ENCODE assay signal across 1 cellular context in the genomic region with DNA sequence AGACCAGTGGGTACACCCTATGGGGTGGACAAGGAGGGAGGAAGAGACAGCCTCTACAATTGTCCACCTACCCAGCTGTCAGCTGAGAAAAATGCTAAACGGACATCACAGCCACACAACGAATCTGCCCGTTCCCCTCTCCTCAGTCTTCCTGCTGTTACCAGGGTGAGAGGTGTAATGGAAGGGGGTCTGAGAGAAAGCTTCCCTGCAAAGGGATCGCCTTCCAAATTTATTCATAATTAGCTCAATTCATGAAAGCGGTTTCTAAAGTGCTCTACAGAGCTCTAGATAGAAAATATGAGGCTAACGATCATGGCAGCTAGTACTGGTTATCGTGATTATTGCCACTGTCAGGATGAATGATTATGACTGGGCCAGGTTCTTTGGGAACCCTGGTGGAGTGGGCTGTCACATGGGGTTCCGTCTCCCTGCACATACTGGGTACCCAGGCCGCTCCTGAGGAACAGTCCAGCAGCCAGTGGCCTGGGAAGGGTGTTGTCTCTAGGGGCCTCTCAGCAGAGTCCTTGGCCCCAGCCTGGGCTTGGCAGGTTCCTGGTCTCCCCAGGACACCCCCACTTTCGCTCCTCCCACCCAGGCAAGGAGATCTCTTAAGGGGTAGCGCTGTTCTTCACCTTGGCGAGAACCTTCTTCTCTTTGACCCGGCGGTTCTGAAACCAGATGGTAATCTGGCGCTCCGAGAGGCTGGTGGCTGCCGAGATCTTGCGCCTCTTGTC.
TF ChIP-seq lines count a peak whose summit lies in the region.

No MANE protein-coding gene starts in this region.

TF ChIP-seq in K562, 482 proteins besides CTCF, POLR2A, EP300 and RAD21:
- TF ChIP-seq TAF15 (IDR thresholded peaks at IDR 0.05; ENCODE audit: low read depth, low read length) (no peak), SREBF2 (CRISPR knock-in tag; IDR thresholded peaks at IDR 0.05) (no peak), ZNF263 (CRISPR knock-in tag; IDR thresholded peaks at IDR 0.05; ENCODE audit: borderline replicate concordance) (no peak), SREBF1 (IDR thresholded peaks at IDR 0.05; ENCODE audit: borderline replicate concordance, low read depth, low read length) (no peak), NRF1 (conservative IDR thresholded peaks at IDR 0.05 in 1 of 2, IDR thresholded peaks at IDR 0.05 in 1 of 2) (no peak), BMI1 (IDR thresholded peaks at IDR 0.05; ENCODE audit: low read length) (no peak), CEBPB (tag; IDR thresholded peaks at IDR 0.05) (no peak), ID3 (CRISPR knock-in tag; IDR thresholded peaks at IDR 0.05) (no peak), ID3 (tag; IDR thresholded peaks at IDR 0.05) (no peak), DNMT1 (IDR thresholded peaks at IDR 0.05) (no peak), LCOR (CRISPR knock-in tag; IDR thresholded peaks at IDR 0.05) (no peak), ZFP36 (IDR thresholded peaks at IDR 0.05; ENCODE audit: low read depth, low read length, partially characterized antibody) (peak; percentile 15), RFX7 (CRISPR knock-in tag; IDR thresholded peaks at IDR 0.05) (no peak), CBX2 (IDR thresholded peaks at IDR 0.05; ENCODE audit: insufficient read depth, low read length, poor library complexity, severe bottlenecking) (peak; percentile 66), ZNF146 (CRISPR knock-in tag; IDR thresholded peaks at IDR 0.05; ENCODE audit: unreplicated experiment) (no peak), ZNF76 (CRISPR knock-in tag; IDR thresholded peaks at IDR 0.05; ENCODE audit: borderline replicate concordance) (no peak), RNF2 (IDR thresholded peaks at IDR 0.05) (peak; percentile 56; the same call in 1 of the 2 replicates), SMARCC2 (IDR thresholded peaks at IDR 0.05; ENCODE audit: low read depth) (no peak), CBX8 (IDR thresholded peaks at IDR 0.05; ENCODE audit: borderline replicate concordance, extremely low read depth, low read depth, low read length, poor library complexity, severe bottlenecking) (peak; percentile 78), ATF7 (IDR thresholded peaks at IDR 0.05) (no peak)
- TF ChIP-seq, protein P1, sequence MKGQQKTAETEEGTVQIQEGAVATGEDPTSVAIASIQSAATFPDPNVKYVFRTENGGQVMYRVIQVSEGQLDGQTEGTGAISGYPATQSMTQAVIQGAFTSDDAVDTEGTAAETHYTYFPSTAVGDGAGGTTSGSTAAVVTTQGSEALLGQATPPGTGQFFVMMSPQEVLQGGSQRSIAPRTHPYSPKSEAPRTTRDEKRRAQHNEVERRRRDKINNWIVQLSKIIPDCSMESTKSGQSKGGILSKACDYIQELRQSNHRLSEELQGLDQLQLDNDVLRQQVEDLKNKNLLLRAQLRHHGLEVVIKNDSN (CRISPR knock-in tag; IDR thresholded peaks at IDR 0.05), result no peak
- TF ChIP-seq, protein P2, sequence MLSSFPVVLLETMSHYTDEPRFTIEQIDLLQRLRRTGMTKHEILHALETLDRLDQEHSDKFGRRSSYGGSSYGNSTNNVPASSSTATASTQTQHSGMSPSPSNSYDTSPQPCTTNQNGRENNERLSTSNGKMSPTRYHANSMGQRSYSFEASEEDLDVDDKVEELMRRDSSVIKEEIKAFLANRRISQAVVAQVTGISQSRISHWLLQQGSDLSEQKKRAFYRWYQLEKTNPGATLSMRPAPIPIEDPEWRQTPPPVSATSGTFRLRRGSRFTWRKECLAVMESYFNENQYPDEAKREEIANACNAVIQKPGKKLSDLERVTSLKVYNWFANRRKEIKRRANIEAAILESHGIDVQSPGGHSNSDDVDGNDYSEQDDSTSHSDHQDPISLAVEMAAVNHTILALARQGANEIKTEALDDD (IDR thresholded peaks at IDR 0.05), result peak; percentile 69
- TF ChIP-seq, protein P3, sequence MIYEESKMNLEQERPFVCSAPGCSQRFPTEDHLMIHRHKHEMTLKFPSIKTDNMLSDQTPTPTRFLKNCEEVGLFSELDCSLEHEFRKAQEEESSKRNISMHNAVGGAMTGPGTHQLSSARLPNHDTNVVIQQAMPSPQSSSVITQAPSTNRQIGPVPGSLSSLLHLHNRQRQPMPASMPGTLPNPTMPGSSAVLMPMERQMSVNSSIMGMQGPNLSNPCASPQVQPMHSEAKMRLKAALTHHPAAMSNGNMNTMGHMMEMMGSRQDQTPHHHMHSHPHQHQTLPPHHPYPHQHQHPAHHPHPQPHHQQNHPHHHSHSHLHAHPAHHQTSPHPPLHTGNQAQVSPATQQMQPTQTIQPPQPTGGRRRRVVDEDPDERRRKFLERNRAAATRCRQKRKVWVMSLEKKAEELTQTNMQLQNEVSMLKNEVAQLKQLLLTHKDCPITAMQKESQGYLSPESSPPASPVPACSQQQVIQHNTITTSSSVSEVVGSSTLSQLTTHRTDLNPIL (CRISPR knock-in tag; IDR thresholded peaks at IDR 0.05), result no peak
- TF ChIP-seq, protein P4, sequence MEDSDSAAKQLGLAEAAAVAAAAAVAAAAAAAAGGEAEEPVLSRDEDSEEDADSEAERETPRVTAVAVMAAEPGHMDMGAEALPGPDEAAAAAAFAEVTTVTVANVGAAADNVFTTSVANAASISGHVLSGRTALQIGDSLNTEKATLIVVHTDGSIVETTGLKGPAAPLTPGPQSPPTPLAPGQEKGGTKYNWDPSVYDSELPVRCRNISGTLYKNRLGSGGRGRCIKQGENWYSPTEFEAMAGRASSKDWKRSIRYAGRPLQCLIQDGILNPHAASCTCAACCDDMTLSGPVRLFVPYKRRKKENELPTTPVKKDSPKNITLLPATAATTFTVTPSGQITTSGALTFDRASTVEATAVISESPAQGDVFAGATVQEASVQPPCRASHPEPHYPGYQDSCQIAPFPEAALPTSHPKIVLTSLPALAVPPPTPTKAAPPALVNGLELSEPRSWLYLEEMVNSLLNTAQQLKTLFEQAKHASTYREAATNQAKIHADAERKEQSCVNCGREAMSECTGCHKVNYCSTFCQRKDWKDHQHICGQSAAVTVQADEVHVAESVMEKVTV (CRISPR knock-in tag; IDR thresholded peaks at IDR 0.05), result no peak
